26 cellular contexts compared by ENCODE assay signal in the genomic region with DNA sequence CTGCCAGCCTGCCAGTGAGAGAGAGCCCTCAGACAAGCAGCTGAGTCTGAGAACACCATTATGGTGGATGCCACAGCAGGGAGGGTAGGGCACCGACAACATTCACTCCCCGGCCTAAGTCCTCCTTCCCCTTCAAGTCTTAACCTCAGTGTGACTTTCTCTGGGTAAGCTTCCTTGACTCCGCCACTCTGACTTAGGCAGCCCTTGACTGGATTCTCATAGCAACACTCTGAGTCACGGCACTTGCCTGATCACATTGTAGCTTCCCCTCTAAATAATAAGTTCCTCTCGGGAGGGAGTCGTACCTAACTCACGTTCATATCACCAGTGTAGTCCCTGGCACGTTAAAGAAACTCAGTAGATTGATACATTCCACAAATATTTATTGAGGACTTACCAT.
DNase-seq lines count a peak whose midpoint lies in the region; ATAC-seq and TF ChIP-seq lines count a peak whose summit lies in the region.
"Had no signal": no experiment of that assay in that cellular context is flagged by ENCODE, and none has a peak within 500 bp of the region (broad histone marks: within the 10 kb centered on the region; RNA-seq: fewer than 3 reads in every experiment).

No MANE protein-coding gene starts in this region.

- CTCF ChIA-PET in mammary epithelial cell (lab: Charles Lee; ENCODE audit: low non-redundant PET) = interaction anchor here (0.6 kb wide), 1 partner anchor 141 kb away, joined by 3 read pairs; no protein-coding TSS in a partner anchor

- no peaks in the 10 kb centered on the region for H3K36me3 ChIP-seq in MG63
- H3K36me3 ChIP-seq in mammary epithelial cell (ENCODE audit: insufficient read depth, low read length) = no peaks in the 10 kb centered on the region
- H3K36me3 ChIP-seq in mesendoderm (ENCODE audit: control insufficient read depth, insufficient read depth, low read length) = no peaks in the 10 kb centered on the region
- no peaks in the 10 kb centered on the region for H3K36me3 ChIP-seq in suprapubic skin
- H3K36me3 ChIP-seq: ascending aorta, colonic mucosa, HAP-1, uterus had no signal

- no peaks in the 10 kb centered on the region for H3K79me2 ChIP-seq in mammary epithelial cell (ENCODE audit: insufficient read depth, low read length)
- H3K79me2 ChIP-seq in mesendoderm (ENCODE audit: control insufficient read depth, insufficient read depth, low read length) = no peaks in the 10 kb centered on the region

- no peak overlapping the region for H2AK5ac ChIP-seq in mesendoderm (ENCODE audit: low read length)

- no peak for TF ChIP-seq POLR2A in suprapubic skin (IDR thresholded peaks at IDR 0.05)

- H3K4me1 ChIP-seq in mammary epithelial cell (ENCODE audit: insufficient read depth, low read length) (peaks cover 6% of the 10 kb centered on the region), mesendoderm (ENCODE audit: control insufficient read depth, low read depth, low read length) (no peaks in the 10 kb centered on the region), suprapubic skin (no peaks in the 10 kb centered on the region)
- H3K4me1 ChIP-seq: ascending aorta, colonic mucosa, HAP-1, psoas muscle, uterus had no signal

- H3K4me2 ChIP-seq in mammary epithelial cell (ENCODE audit: insufficient read depth, low read depth, low read length) (peak overlapping the region; percentile 11), mesendoderm (ENCODE audit: low read length) (no peak overlapping the region)
- H3K4me2 ChIP-seq: smooth muscle cell had no signal

- no peak for TF ChIP-seq EP300 in suprapubic skin (IDR thresholded peaks at IDR 0.05)

- dilution Hi-C loops in mammary epithelial cell (cut with HindIII; ENCODE audit: low sequenced_read_pairs) = no loop called here

- in situ Hi-C loops in mammary epithelial cell (cut with MboI; ENCODE audit: low sequenced_read_pairs in 2 of 2) = loop anchor here in 1 of 2 donors (5.0 to 25.0 kb wide), 2 partner anchors 267 to 447 kb away; no protein-coding TSS in a partner anchor

- no TSS peak for BruUV-seq in mammary epithelial cell (replicated peaks; lab: Mats Ljungman, UMichigan)

- H2BK120ac ChIP-seq in mesendoderm (ENCODE audit: low read depth, low read length) = no peak overlapping the region

- H2AFZ ChIP-seq in mammary epithelial cell (ENCODE audit: low read depth, low read length) = peak overlapping the region; percentile 35

- H3K27me3 ChIP-seq in MG63 (0 out of 2 replicates have a peak, but pooled peaks cover 2% of the 10 kb centered on the region), mammary epithelial cell (ENCODE audit: insufficient read depth, low read length) (no peaks in the 10 kb centered on the region), mesendoderm (ENCODE audit: insufficient read depth, low read length, poor library complexity) (no peaks in the 10 kb centered on the region), suprapubic skin (peaks cover 18% of the 10 kb centered on the region)
- H3K27me3 ChIP-seq: ascending aorta, colonic mucosa, uterus had no signal

- 64% methylated on average over 8 of the region's 8 CpGs for WGBS in mammary epithelial cell (ENCODE audit: low coverage, missing lambda C conversion rate)
- no CpG with 5 or more reads among the region's 8 CpGs for WGBS in mesendoderm (ENCODE audit: extremely low coverage, insufficient coverage, low lambda C conversion rate)
- WGBS in suprapubic skin = 77% methylated on average over 8 of the region's 8 CpGs

- no peak overlapping the region for H3K4ac ChIP-seq in mesendoderm (ENCODE audit: low read depth, low read length)

- H3K27ac ChIP-seq in mammary epithelial cell (ENCODE audit: insufficient read depth, low read depth, low read length) = no peak overlapping the region
- no peak overlapping the region for H3K27ac ChIP-seq in mesendoderm (ENCODE audit: low read depth, low read length)
- no peak overlapping the region for H3K27ac ChIP-seq in suprapubic skin
- H3K27ac ChIP-seq: ascending aorta, colonic mucosa, psoas muscle, uterus had no signal

- TF ChIP-seq CTCF in mammary epithelial cell (conservative IDR thresholded peaks at IDR 0.05 in 1 of 2, IDR thresholded peaks at IDR 0.05 in 1 of 2; ENCODE audit: extremely low read depth in 1 of 2, insufficient read depth in 1 of 2, low read depth in 1 of 2, low read length in 2 of 2) (no peak), suprapubic skin (IDR thresholded peaks at IDR 0.05) (no peak)

- H3K4me3 ChIP-seq in MG63 (no peak overlapping the region), mammary epithelial cell (replicated peaks in 1 of 3; ENCODE audit: insufficient read depth in 1 of 3, low read depth in 2 of 3, low read length in 3 of 3) (no peak overlapping the region), mesendoderm (ENCODE audit: low read length) (no peak overlapping the region), suprapubic skin (no peak overlapping the region)
- H3K4me3 ChIP-seq: ascending aorta, colonic mucosa, HAP-1, K562, psoas muscle, smooth muscle cell, uterus had no signal

- H3K23ac ChIP-seq in mesendoderm (ENCODE audit: low read length) = no peak overlapping the region

- no peak overlapping the region for H2BK15ac ChIP-seq in mesendoderm (replicated peaks; ENCODE audit: low read depth)

- intact Hi-C loops in mammary epithelial cell (cut with micrococcal nuclease) = loop anchor here (5.0 kb wide), 2 partner anchors 42 to 57 kb away; no protein-coding TSS in a partner anchor

- no peak overlapping the region for H3K18ac ChIP-seq in mesendoderm (ENCODE audit: low read length)

- no peak overlapping the region for H4K8ac ChIP-seq in mesendoderm (ENCODE audit: low read depth, low read length)

- no peak overlapping the region for H3K56ac ChIP-seq in mesendoderm (ENCODE audit: low read length)

- no peak overlapping the region for H3K9ac ChIP-seq in mammary epithelial cell (ENCODE audit: insufficient read depth, low read length)
- H3K9ac ChIP-seq in mesendoderm (ENCODE audit: low read length) = no peak overlapping the region

- H2BK5ac ChIP-seq in mesendoderm (ENCODE audit: low read length) = no peak overlapping the region

- H3K79me1 ChIP-seq in mesendoderm (ENCODE audit: low read length) = no peaks in the 10 kb centered on the region

- H4K20me1 ChIP-seq in mammary epithelial cell (ENCODE audit: insufficient read depth, low read length) = no peaks in the 10 kb centered on the region

- peak; percentile 10 for DNase-seq in EH (ENCODE audit: low read depth)
- peak; percentile 12 for DNase-seq in MG63
- DNase-seq in mammary epithelial cell = peak; percentile 27
- DNase-seq in mesendoderm = peak; percentile 44
- DNase-seq in activated T-cell treated with anti-CD3 and anti-CD28 coated beads, Interleukin-2, amount 50 U/mL, for 48 hours = no peak
- DNase-seq in suprapubic skin (ENCODE audit: low spot score in 2 of 2) = no peak
- no peak for DNase-seq in activated naive CD4-positive, alpha-beta T cell treated with Interleukin-2 at 50 U/mL for 16 hours
- DNase-seq: activated B cell treated with CpG ODN at 0.5 μM for 24 hours; activated CD4-positive, alpha-beta memory T cell treated with anti-CD3 and anti-CD28 coated beads, Interleukin-2, amount 10 ng/mL, durations not matched to agents 7 days and 5 days; activated T-cell treated with anti-CD3 and anti-CD28 coated beads, Interleukin-2, amount 50 U/mL, for 24 hours; CD4-positive, CD25-positive, alpha-beta regulatory T cell; colonic mucosa; DMS153; hypothalamus; NCI-H1092; NCI-H2081; NCI-H510A; psoas muscle; Right ventricle myocardium superior; stimulated activated CD4-positive, alpha-beta T cell treated with anti-CD3 and anti-CD28 coated beads, Interleukin-4, amount 100 ng/mL, for 4 hours; uterus had no signal

- ATAC-seq in HG03460 (IDR thresholded peaks at IDR 0.05; ENCODE audit: unreplicated experiment) = no peak
- ATAC-seq: K562, psoas muscle had no signal

- no peak overlapping the region for H4K5ac ChIP-seq in mesendoderm (ENCODE audit: low read length)

- H3K9me3 ChIP-seq in MG63 (no peaks in the 10 kb centered on the region), mammary epithelial cell (replicated peaks; ENCODE audit: insufficient read depth, low read length) (no peaks in the 10 kb centered on the region), suprapubic skin (no peaks in the 10 kb centered on the region)
- H3K9me3 ChIP-seq: ascending aorta, colonic mucosa, HAP-1, psoas muscle, uterus had no signal

Comparison
In these comparisons a context has a peak if more than half of its experiments do, and no peak if none do; other contexts are left out.
1. DNase-seq: peak in EH (single experiment), MG63 (single experiment), mammary epithelial cell (single experiment) and mesendoderm (single experiment); none in activated T-cell treated with anti-CD3 and anti-CD28 coated beads, Interleukin-2, amount 50 U/mL, for 48 hours (0 of 2), suprapubic skin (0 of 2) and activated naive CD4-positive, alpha-beta T cell treated with Interleukin-2 at 50 U/mL for 16 hours (single experiment).